25 cellular contexts compared by ENCODE assay signal in genomic region chr10:25631471-25631870, GRCh38.
"Had no signal": no experiment of that assay in that cellular context is flagged by ENCODE, and none has a peak within 500 bp of the region (broad histone marks: within the 10 kb centered on the region; RNA-seq: fewer than 3 reads in every experiment).

No MANE protein-coding gene starts in this region.

- H3K4me1 Mint-ChIP-seq: activated CD4-positive, alpha-beta memory T cell treated with anti-CD3 and anti-CD28 coated beads, Interleukin-2, amount 10 ng/mL, durations not matched to agents 7 days and 5 days; activated CD4-positive, alpha-beta T cell treated with anti-CD3 and anti-CD28 coated beads for 36 hours; activated T-helper 17 cell treated with anti-CD3 and anti-CD28 coated beads, Interleukin-2, amount 50 U/mL, for 72 hours; T-cell had no signal

- H3K27me3 Mint-ChIP-seq: activated CD4-positive, alpha-beta memory T cell treated with anti-CD3 and anti-CD28 coated beads, Interleukin-2, amount 10 ng/mL, durations not matched to agents 7 days and 5 days; activated CD4-positive, alpha-beta T cell treated with anti-CD3 and anti-CD28 coated beads for 36 hours; activated naive CD8-positive, alpha-beta T cell had no signal

- H3K4me3 Mint-ChIP-seq: activated CD4-positive, alpha-beta memory T cell treated with anti-CD3 and anti-CD28 coated beads, Interleukin-2, amount 10 ng/mL, durations not matched to agents 7 days and 5 days; activated CD4-positive, alpha-beta T cell treated with anti-CD3 and anti-CD28 coated beads for 36 hours; activated naive CD4-positive, alpha-beta T cell treated with anti-CD3 and anti-CD28 coated beads for 36 hours; activated naive CD8-positive, alpha-beta T cell; activated T-helper 17 cell treated with anti-CD3 and anti-CD28 coated beads, Interleukin-2, amount 50 U/mL, for 72 hours; T-cell had no signal

- H3K27ac Mint-ChIP-seq: activated CD4-positive, alpha-beta memory T cell treated with anti-CD3 and anti-CD28 coated beads, Interleukin-2, amount 10 ng/mL, durations not matched to agents 7 days and 5 days; activated CD4-positive, alpha-beta T cell treated with anti-CD3 and anti-CD28 coated beads for 36 hours; activated naive CD4-positive, alpha-beta T cell treated with anti-CD3 and anti-CD28 coated beads for 36 hours; activated naive CD8-positive, alpha-beta T cell; activated T-helper 17 cell treated with anti-CD3 and anti-CD28 coated beads, Interleukin-2, amount 50 U/mL, for 72 hours; T-cell had no signal

- DNase-seq: activated CD4-positive, alpha-beta memory T cell treated with anti-CD3 and anti-CD28 coated beads, Interleukin-2, amount 10 ng/mL, durations not matched to agents 7 days and 5 days; activated CD4-positive, alpha-beta T cell treated with anti-CD3 and anti-CD28 coated beads for 36 hours; activated CD4-positive, alpha-beta T cell treated with anti-CD3 and anti-CD28 coated beads, Interleukin-2, amount 50 U/mL, for 1 hour; activated gamma-delta T cell; activated naive CD4-positive, alpha-beta T cell treated with anti-CD3 and anti-CD28 coated beads for 36 hours; activated T-cell treated with anti-CD3 and anti-CD28 coated beads for 4 hours; activated T-cell treated with anti-CD3 and anti-CD28 coated beads, Interleukin-2, amount 50 U/mL, for 48 hours; aorta; central memory CD4-positive, alpha-beta T cell; NCI-H1105 treated with DMSO at 0.1 percent for 48 hours; NCI-H1436 treated with DMSO at 0.1 percent for 48 hours; NCI-H187; NCI-H2081 treated with DMSO at 0.1 percent for 48 hours; NCI-H2171; NCI-H2227 treated with DMSO at 0.1 percent for 48 hours; NCI-H510A treated with DMSO at 0.1 percent for 48 hours; NCI-H69; NK-92 treated with Interleukin-12 subunit alpha and Interleukin-12 subunit beta, amount 100 ng/mL, for 24 hours; OCI-M1; RPMI8226; T-cell had no signal

- H3K36me3 Mint-ChIP-seq: activated naive CD8-positive, alpha-beta T cell; T-cell had no signal

- H3K9me3 Mint-ChIP-seq: activated naive CD4-positive, alpha-beta T cell treated with anti-CD3 and anti-CD28 coated beads for 36 hours; activated T-helper 17 cell treated with anti-CD3 and anti-CD28 coated beads, Interleukin-2, amount 50 U/mL, for 72 hours had no signal

- ATAC-seq: activated CD4-positive, alpha-beta T cell treated with anti-CD3 and anti-CD28 coated beads for 36 hours; activated T-helper 17 cell treated with anti-CD3 and anti-CD28 coated beads, Interleukin-2, amount 50 U/mL, for 72 hours; Panc1; Right ventricle myocardium inferior; T-cell had no signal
